10 cellular contexts compared by ENCODE assay signal in genomic region chr2:86186431-86186830, GRCh38.
A peak's percentile ranks its signal among the peaks of the same experiment; 100 is the strongest.
DNase-seq lines count a peak whose midpoint lies in the region; ATAC-seq lines count a peak whose summit lies in the region.
"Had no signal": no experiment of that assay in that cellular context is flagged by ENCODE, and none has a peak within 500 bp of the region (broad histone marks: within the 10 kb centered on the region; RNA-seq: fewer than 3 reads in every experiment).

No MANE protein-coding gene starts in this region.

- no peak for DNase-seq in activated T-cell treated with anti-CD3 and anti-CD28 coated beads, Interleukin-2, amount 50 U/mL, for 24 hours
- no peak for DNase-seq in activated T-cell treated with anti-CD3 and anti-CD28 coated beads for 4 hours
- no peak for DNase-seq in activated naive CD8-positive, alpha-beta T cell treated with anti-CD3 and anti-CD28 coated beads, Interleukin-2, amount 50 U/mL, for 24 hours
- no peak for DNase-seq in stimulated activated naive B cell treated with anti-CD40 and anti-IgM and Interleukin-4, amounts not matched to agents 10 μg/mL and 1 μg/mL and 100 μg/mL, for 72 hours
- DNase-seq in cerebellar cortex (ENCODE audit: low spot score): no peak
- no peak for DNase-seq in iPS-NIHi7 (ENCODE audit: extremely low spot score)
- DNase-seq in DMS79 (lab: John Stamatoyannopoulos, UW): no peak
- DNase-seq: NCI-H446 treated with DMSO at 0.1 percent for 48 hours had no signal

- H3K4me1 Mint-ChIP-seq in activated T-cell treated with anti-CD3 and anti-CD28 coated beads, Interleukin-2, amount 50 U/mL, for 24 hours (ENCODE audit: low read depth): peaks cover 82% of the 10 kb centered on the region
- peaks cover 74% of the 10 kb centered on the region for H3K4me1 Mint-ChIP-seq in activated naive CD8-positive, alpha-beta T cell treated with anti-CD3 and anti-CD28 coated beads, Interleukin-2, amount 50 U/mL, for 24 hours
- H3K4me1 Mint-ChIP-seq in stimulated activated naive B cell treated with anti-CD40 and anti-IgM and Interleukin-4, amounts not matched to agents 10 μg/mL and 1 μg/mL and 100 μg/mL, for 72 hours: peaks cover 31 to 65% of the 10 kb centered on the region in 2 donors

- peaks cover 58% of the 10 kb centered on the region for H3K36me3 ChIP-seq in KOPT-K1 (ENCODE audit: insufficient read depth, low read length)
- H3K36me3 ChIP-seq: HAP-1 had no signal

- H3K4me3 Mint-ChIP-seq in activated T-cell treated with anti-CD3 and anti-CD28 coated beads, Interleukin-2, amount 50 U/mL, for 24 hours: no peak overlapping the region
- peak overlapping the region; percentile 15 for H3K4me3 Mint-ChIP-seq in activated naive CD8-positive, alpha-beta T cell treated with anti-CD3 and anti-CD28 coated beads, Interleukin-2, amount 50 U/mL, for 24 hours
- peak overlapping the region in 1 of 2 donors; percentile 31 for H3K4me3 Mint-ChIP-seq in stimulated activated naive B cell treated with anti-CD40 and anti-IgM and Interleukin-4, amounts not matched to agents 10 μg/mL and 1 μg/mL and 100 μg/mL, for 72 hours

- no peaks in the 10 kb centered on the region for H3K27me3 Mint-ChIP-seq in activated T-cell treated with anti-CD3 and anti-CD28 coated beads, Interleukin-2, amount 50 U/mL, for 24 hours
- H3K27me3 Mint-ChIP-seq in activated naive CD8-positive, alpha-beta T cell treated with anti-CD3 and anti-CD28 coated beads, Interleukin-2, amount 50 U/mL, for 24 hours: no peaks in the 10 kb centered on the region
- no peaks in the 10 kb centered on the region for H3K27me3 Mint-ChIP-seq in stimulated activated naive B cell treated with anti-CD40 and anti-IgM and Interleukin-4, amounts not matched to agents 10 μg/mL and 1 μg/mL and 100 μg/mL, for 72 hours

- no peaks in the 10 kb centered on the region for H3K9me3 ChIP-seq in KOPT-K1 (ENCODE audit: insufficient read depth, low read length, poor library complexity, severe bottlenecking)
- H3K9me3 ChIP-seq: HAP-1 had no signal

- H3K27ac Mint-ChIP-seq in activated T-cell treated with anti-CD3 and anti-CD28 coated beads, Interleukin-2, amount 50 U/mL, for 24 hours: peak overlapping the region; percentile 94
- H3K27ac Mint-ChIP-seq in activated naive CD8-positive, alpha-beta T cell treated with anti-CD3 and anti-CD28 coated beads, Interleukin-2, amount 50 U/mL, for 24 hours: peak overlapping the region; percentile 89
- peak overlapping the region; percentile 85 for H3K27ac Mint-ChIP-seq in stimulated activated naive B cell treated with anti-CD40 and anti-IgM and Interleukin-4, amounts not matched to agents 10 μg/mL and 1 μg/mL and 100 μg/mL, for 72 hours

- peak; percentile 72 for ATAC-seq in activated naive CD8-positive, alpha-beta T cell treated with anti-CD3 and anti-CD28 coated beads, Interleukin-2, amount 50 U/mL, for 24 hours
- peak; percentile 45 to 76 for ATAC-seq in stimulated activated naive B cell treated with anti-CD40 and anti-IgM and Interleukin-4, amounts not matched to agents 10 μg/mL and 1 μg/mL and 100 μg/mL, for 72 hours (replicated peaks)

- H3K27ac ChIP-seq in KOPT-K1 (ENCODE audit: low read depth, low read length, poor library complexity, severe bottlenecking): peak overlapping the region; percentile 52

- peaks cover 75% of the 10 kb centered on the region for H3K36me3 Mint-ChIP-seq in activated T-cell treated with anti-CD3 and anti-CD28 coated beads, Interleukin-2, amount 50 U/mL, for 24 hours (ENCODE audit: low read depth)
- peaks cover 41% of the 10 kb centered on the region for H3K36me3 Mint-ChIP-seq in activated naive CD8-positive, alpha-beta T cell treated with anti-CD3 and anti-CD28 coated beads, Interleukin-2, amount 50 U/mL, for 24 hours (ENCODE audit: low read depth)
- H3K36me3 Mint-ChIP-seq in stimulated activated naive B cell treated with anti-CD40 and anti-IgM and Interleukin-4, amounts not matched to agents 10 μg/mL and 1 μg/mL and 100 μg/mL, for 72 hours: peaks cover 12 to 39% of the 10 kb centered on the region in 2 donors

- no peaks in the 10 kb centered on the region for H3K9me3 Mint-ChIP-seq in activated T-cell treated with anti-CD3 and anti-CD28 coated beads, Interleukin-2, amount 50 U/mL, for 24 hours
- H3K9me3 Mint-ChIP-seq in activated naive CD8-positive, alpha-beta T cell treated with anti-CD3 and anti-CD28 coated beads, Interleukin-2, amount 50 U/mL, for 24 hours: no peaks in the 10 kb centered on the region
- H3K9me3 Mint-ChIP-seq in stimulated activated naive B cell treated with anti-CD40 and anti-IgM and Interleukin-4, amounts not matched to agents 10 μg/mL and 1 μg/mL and 100 μg/mL, for 72 hours: no peaks in the 10 kb centered on the region
